Comparison of ENCODE assay signal across 21 cellular contexts in genomic region chr21:16563111-16563510, GRCh38.
"Had no signal": no experiment of that assay in that cellular context is flagged by ENCODE, and none has a peak within 500 bp of the region (broad histone marks: within the 10 kb centered on the region; RNA-seq: fewer than 3 reads in every experiment).

No MANE protein-coding gene starts in this region.

- H3K36me3 Mint-ChIP-seq: naive thymus-derived CD8-positive, alpha-beta T cell; WTC11 had no signal

- H3K9me3 Mint-ChIP-seq: activated CD8-positive, alpha-beta T cell treated with anti-CD3 and anti-CD28 coated beads for 36 hours; activated T-cell treated with anti-CD3 and anti-CD28 coated beads, Interleukin-2, amount 50 U/mL, for 4 hours; stimulated activated naive CD8-positive, alpha-beta T cell treated with anti-CD3 and anti-CD28 coated beads, Interleukin-15, Interleukin-2, amounts not matched to agents 100 ng/mL and 50 ng/mL, for 24 hours; WTC11 had no signal

- H3K27ac Mint-ChIP-seq: activated CD8-positive, alpha-beta T cell treated with anti-CD3 and anti-CD28 coated beads for 36 hours; naive thymus-derived CD8-positive, alpha-beta T cell; stimulated activated naive CD8-positive, alpha-beta T cell treated with anti-CD3 and anti-CD28 coated beads, Interleukin-15, Interleukin-2, amounts not matched to agents 100 ng/mL and 50 ng/mL, for 24 hours had no signal

- H3K4me3 ChIP-seq: cardiac muscle cell, dorsolateral prefrontal cortex, gastrocnemius medialis, heart right ventricle, skin epidermis, suprapubic skin, upper lobe of left lung had no signal

- DNase-seq: activated CD4-positive, alpha-beta T cell treated with anti-CD3 and anti-CD28 coated beads for 4 hours; activated CD8-positive, alpha-beta T cell treated with anti-CD3 and anti-CD28 coated beads for 36 hours; activated effector memory CD4-positive, alpha-beta T cell treated with Interleukin-2 at 50 U/mL for 16 hours; activated naive CD4-positive, alpha-beta T cell treated with anti-CD3 and anti-CD28 coated beads, Interleukin-2, amount 50 U/mL, for 16 hours; activated T-cell treated with anti-CD3 and anti-CD28 coated beads, Interleukin-2, amount 50 U/mL, for 4 hours; dorsolateral prefrontal cortex; erythroblast; gastrocnemius medialis; heart right ventricle; naive thymus-derived CD8-positive, alpha-beta T cell; posterior cingulate gyrus; retina; stimulated activated CD4-positive, alpha-beta T cell treated with anti-CD3 and anti-CD28 coated beads, Interleukin-15, amount 100 ng/mL, for 24 hours; stimulated activated CD4-positive, alpha-beta T cell treated with anti-CD3 and anti-CD28 coated beads, Interleukin-4, amount 100 ng/mL, for 4 hours; stimulated activated CD8-positive, alpha-beta memory T cell treated with anti-CD3 and anti-CD28 coated beads, Interleukin-4, amount 100 ng/mL, for 48 hours had no signal

- H3K36me3 ChIP-seq: cardiac muscle cell, gastrocnemius medialis, upper lobe of left lung had no signal

- H3K27ac ChIP-seq: cardiac muscle cell, dorsolateral prefrontal cortex, gastrocnemius medialis, heart right ventricle, skin epidermis, suprapubic skin, upper lobe of left lung had no signal

- H3K27me3 Mint-ChIP-seq: activated CD8-positive, alpha-beta T cell treated with anti-CD3 and anti-CD28 coated beads for 36 hours; naive thymus-derived CD8-positive, alpha-beta T cell; stimulated activated naive CD8-positive, alpha-beta T cell treated with anti-CD3 and anti-CD28 coated beads, Interleukin-15, Interleukin-2, amounts not matched to agents 100 ng/mL and 50 ng/mL, for 24 hours had no signal

- H3K4me3 Mint-ChIP-seq: activated CD8-positive, alpha-beta T cell treated with anti-CD3 and anti-CD28 coated beads for 36 hours; activated T-cell treated with anti-CD3 and anti-CD28 coated beads, Interleukin-2, amount 50 U/mL, for 4 hours; naive thymus-derived CD8-positive, alpha-beta T cell; stimulated activated naive CD8-positive, alpha-beta T cell treated with anti-CD3 and anti-CD28 coated beads, Interleukin-15, Interleukin-2, amounts not matched to agents 100 ng/mL and 50 ng/mL, for 24 hours; WTC11 had no signal

- H3K4me1 Mint-ChIP-seq: naive thymus-derived CD8-positive, alpha-beta T cell had no signal

- ATAC-seq: activated CD8-positive, alpha-beta T cell treated with anti-CD3 and anti-CD28 coated beads for 36 hours; activated T-cell treated with anti-CD3 and anti-CD28 coated beads, Interleukin-2, amount 50 U/mL, for 4 hours; gastrocnemius medialis; naive thymus-derived CD8-positive, alpha-beta T cell had no signal

- H3K27me3 ChIP-seq: cardiac muscle cell, dorsolateral prefrontal cortex, gastrocnemius medialis, heart right ventricle, suprapubic skin, upper lobe of left lung had no signal

- H3K4me1 ChIP-seq: suprapubic skin, upper lobe of left lung had no signal
